ENCODE assay signal across 9 cellular contexts in genomic region chr3:46935168-46935858, GRCh38. TPM values are rescaled to one million over a fixed set of nuclear protein-coding genes. Genes with fewer than 3 reads are reported as not detected.
DNase-seq lines count a peak whose midpoint lies in the region; ATAC-seq, FAIRE-seq and TF ChIP-seq lines count a peak whose summit lies in the region.
"Had no signal": no experiment of that assay in that cellular context is flagged by ENCODE, and none has a peak within 500 bp of the region (broad histone marks: within the 10 kb centered on the region; RNA-seq: fewer than 3 reads in every experiment).

No MANE protein-coding gene starts in this region.

- H3K4me1 ChIP-seq in BLaER1 (peaks cover 85% of the 10 kb centered on the region), kidney (ENCODE audit: control insufficient read depth in 1 of 2, insufficient read depth in 1 of 2, low read depth in 1 of 2, low read length in 2 of 2) (peaks cover 61 to 76% of the 10 kb centered on the region in 2 donors), stomach (peaks cover 78 to 100% (median 93%) of the 10 kb centered on the region in 4 donors)

- H3K27ac ChIP-seq in BLaER1 (peak overlapping the region; percentile 18), kidney (ENCODE audit: low read depth in 2 of 2, low read length in 2 of 2) (peak overlapping the region; percentile 77 to 86), stomach (peak overlapping the region; percentile 77 to 88 (median 87))

- no peak for FAIRE-seq in kidney (lab: Jason Lieb, UNC)

- H3K4me1 Mint-ChIP-seq in MCF 10A (ENCODE audit: insufficient read depth, unreplicated experiment): peaks cover 48% of the 10 kb centered on the region
- H3K4me1 Mint-ChIP-seq in T-cell: peaks cover 66 to 78% (median 72%) of the 10 kb centered on the region in 3 donors

- H3K27me3 Mint-ChIP-seq in MCF 10A (ENCODE audit: insufficient read depth, unreplicated experiment) (no peaks in the 10 kb centered on the region), T-cell (no peaks in the 10 kb centered on the region)

- H3K36me3 Mint-ChIP-seq in MCF 10A (ENCODE audit: insufficient read depth, unreplicated experiment) (peaks cover 28% of the 10 kb centered on the region), T-cell (peaks cover 34% of the 10 kb centered on the region)

- peak overlapping the region; percentile 25 for H3K4me3 Mint-ChIP-seq in MCF 10A (ENCODE audit: unreplicated experiment)
- H3K4me3 Mint-ChIP-seq in T-cell: no peak overlapping the region

- peak; percentile 42 for TF ChIP-seq EP300 in stomach (IDR thresholded peaks at IDR 0.05)

- TF ChIP-seq POLR2A in stomach (IDR thresholded peaks at IDR 0.05): no peak

- POLR2A ChIA-PET in MCF 10A (lab: Yijun Ruan, JAX) (interaction anchor here (0.6 to 5.3 kb wide), 9 partner anchors 10 to 331 kb away, joined by 3 to 34 read pairs (median 5); partner anchors contain the start of genes CCDC12 and NBEAL2), T-cell (lab: Charles Lee) (no interaction called here)

- CTCF ChIA-PET in MCF 10A (lab: Yijun Ruan, JAX): interaction anchor here (0.5 to 2.8 kb wide), 19 partner anchors 9 to 434 kb away, joined by 3 to 25 read pairs (median 3); partner anchors contain the start of gene NBEAL2
- CTCF ChIA-PET in T-cell (lab: Charles Lee): no interaction called here

- H3K9ac ChIP-seq in BLaER1: no peak overlapping the region
- peak overlapping the region in 1 of 2 donors; percentile 65 for H3K9ac ChIP-seq in kidney (ENCODE audit: low read length in 2 of 2)

- H3K27ac Mint-ChIP-seq in MCF 10A (ENCODE audit: low read depth, unreplicated experiment): peak overlapping the region; percentile 79
- H3K27ac Mint-ChIP-seq in T-cell: peak overlapping the region in 1 of 2 donors; percentile 16

- no peak for ATAC-seq in T-cell (replicated peaks in 1 of 4)
- ATAC-seq in GM19452 (IDR thresholded peaks at IDR 0.05; ENCODE audit: unreplicated experiment): no peak

- DNase-seq in LoVo (ENCODE audit: low spot score): peak; percentile 80
- peak; percentile 92 for DNase-seq in MCF 10A (ENCODE audit: unreplicated experiment)
- DNase-seq in kidney: peak; percentile 92
- peak; percentile 78 for DNase-seq in stomach
- DNase-seq in NCI-H1417 treated with DMSO at 0.1 percent for 48 hours (lab: John Stamatoyannopoulos, UW): no peak
- DNase-seq in T-cell: no peak

- BruUV-seq in MCF 10A (replicated peaks; lab: Mats Ljungman, UMichigan): no TSS peak

- H3K4me2 ChIP-seq in BLaER1: peak overlapping the region; percentile 85; the same call in 1 of the 2 replicates

- TF ChIP-seq CTCF in MCF 10A (IDR thresholded peaks at IDR 0.05; ENCODE audit: unreplicated experiment) (peak; percentile 42), kidney (IDR thresholded peaks at IDR 0.05; ENCODE audit: borderline replicate concordance, extremely low read depth, insufficient read depth) (peak; percentile 40), stomach (IDR thresholded peaks at IDR 0.05) (peak in 4 of 7 experiments; percentile 16 to 32 (median 20))

- H4K20me1 ChIP-seq in BLaER1: peaks cover 60% of the 10 kb centered on the region

- H3K9me3 Mint-ChIP-seq in MCF 10A (ENCODE audit: unreplicated experiment) (no peaks in the 10 kb centered on the region), T-cell (no peaks in the 10 kb centered on the region)

- no peak overlapping the region for H3K4me3 ChIP-seq in BLaER1
- no peak overlapping the region for H3K4me3 ChIP-seq in kidney (ENCODE audit: low read length in 2 of 2)
- no peak overlapping the region for H3K4me3 ChIP-seq in stomach

- H3K9me3 ChIP-seq in BLaER1 (peaks cover 15% of the 10 kb centered on the region), kidney (ENCODE audit: control insufficient read depth in 1 of 2, low read length in 2 of 2) (no peaks in the 10 kb centered on the region), stomach (no peaks in the 10 kb centered on the region)

- peaks cover 77% of the 10 kb centered on the region for H3K36me3 ChIP-seq in BLaER1
- H3K36me3 ChIP-seq in kidney (ENCODE audit: control insufficient read depth in 1 of 2, insufficient read depth in 2 of 2, low read length in 2 of 2): peaks cover 16 to 28% of the 10 kb centered on the region in 2 donors
- H3K36me3 ChIP-seq in stomach: peaks cover 23 to 40% (median 36%) of the 10 kb centered on the region in 4 donors

- H3K27me3 ChIP-seq in BLaER1 (no peaks in the 10 kb centered on the region; the same call in 1 of the 2 replicates), stomach (no peaks in the 10 kb centered on the region)

- WGBS in stomach, 5 donors: 43 to 53% (median 50%) methylated on average over 6 to 7 of the region's 7 CpGs

- intact Hi-C loops in MCF 10A (cut with micrococcal nuclease): loop anchor here (1.0 kb wide), 1 partner anchor 41 kb away; the partner anchor contains the start of gene CCDC12
- intact Hi-C loops in kidney (cut with DNase I): no loop called here
- intact Hi-C loops in stomach (cut with DNase I; ENCODE audit: low total_unique reads): no loop called here

RNA-seq across cellular contexts. Expression of gene CCDC12, which starts 41.2 kb away (rescaled TPM):
- total RNA-seq in MCF 10A (2022) (43.9 and 45.9 TPM in 2 replicates), kidney (59.7 TPM), stomach (10 to 100 TPM in 4 of 5 donors, 1 to 10 TPM in 1; 2.9 to 55.3 (median 38.4) TPM), T-cell (10 to 100 TPM; 66.5 to 78.4 (median 72.8) TPM)
- polyA plus RNA-seq in kidney (ENCODE audit: insufficient read depth, low read depth, low replicate concordance) (85.6 TPM), stomach (10 to 100 TPM; 84.2 to 88.7 (median 84.5) TPM)

RNA-seq across cellular contexts. Expression of gene NBEAL2, which starts 44.2 kb away (rescaled TPM):
- total RNA-seq in MCF 10A (2022) (14.2 and 20.2 TPM in 2 replicates), kidney (82.8 TPM), stomach (100 to 1,000 TPM in 4 of 5 donors, 10 to 100 TPM in 1; 50.9 to 653 (median 247) TPM), T-cell (100 to 1,000 TPM; 141 to 206 (median 182) TPM)
- polyA plus RNA-seq in kidney (ENCODE audit: insufficient read depth, low read depth, low replicate concordance) (25.7 TPM), stomach (100 to 1,000 TPM in 1 of 3 donors, 10 to 100 TPM in 2; 35.0 to 193 (median 49.2) TPM)

RNA-seq across cellular contexts. Expression of gene PTH1R, which starts 57.8 kb away (rescaled TPM):
- total RNA-seq in MCF 10A (2022) (not detected in 2 replicates), kidney (286 TPM), stomach (1 to 10 TPM; 2.6 to 4.0 (median 3.5) TPM), T-cell (under 1 TPM in 1 of 5 donors, not detected in 4; 0.32 TPM)
- polyA plus RNA-seq in kidney (ENCODE audit: insufficient read depth, low read depth, low replicate concordance) (1,885 TPM), stomach (10 to 100 TPM in 2 of 3 donors, 1 to 10 TPM in 1; 8.4 to 22.4 (median 20.9) TPM)
- total RNA-seq: mononuclear cell had no signal

Comparison
In these comparisons a context has a peak if more than half of its experiments do, and no peak if none do; other contexts are left out.
1. H3K27ac ChIP-seq: peak in every context shown above with its lines; median percentile 87 in stomach; 82 in kidney; 18 in BLaER1.
2. DNase-seq: peak in LoVo (single experiment), MCF 10A (single experiment), kidney (single experiment) and stomach (single experiment); none in NCI-H1417 treated with DMSO at 0.1 percent for 48 hours (single experiment) and T-cell (0 of 34).
3. RNA of gene PTH1R, which starts 57.8 kb away (total RNA-seq): 286 TPM in kidney (single experiment); 2.6 to 4.0 TPM in stomach, 0.32 TPM in T-cell and not detected in MCF 10A; every median in the first group is over 10 times any median in the second.
4. Peak in every context shown above with its lines, with median percentiles within 50 percentile points of each other: CTCF ChIP-seq.